In the genomic region with DNA sequence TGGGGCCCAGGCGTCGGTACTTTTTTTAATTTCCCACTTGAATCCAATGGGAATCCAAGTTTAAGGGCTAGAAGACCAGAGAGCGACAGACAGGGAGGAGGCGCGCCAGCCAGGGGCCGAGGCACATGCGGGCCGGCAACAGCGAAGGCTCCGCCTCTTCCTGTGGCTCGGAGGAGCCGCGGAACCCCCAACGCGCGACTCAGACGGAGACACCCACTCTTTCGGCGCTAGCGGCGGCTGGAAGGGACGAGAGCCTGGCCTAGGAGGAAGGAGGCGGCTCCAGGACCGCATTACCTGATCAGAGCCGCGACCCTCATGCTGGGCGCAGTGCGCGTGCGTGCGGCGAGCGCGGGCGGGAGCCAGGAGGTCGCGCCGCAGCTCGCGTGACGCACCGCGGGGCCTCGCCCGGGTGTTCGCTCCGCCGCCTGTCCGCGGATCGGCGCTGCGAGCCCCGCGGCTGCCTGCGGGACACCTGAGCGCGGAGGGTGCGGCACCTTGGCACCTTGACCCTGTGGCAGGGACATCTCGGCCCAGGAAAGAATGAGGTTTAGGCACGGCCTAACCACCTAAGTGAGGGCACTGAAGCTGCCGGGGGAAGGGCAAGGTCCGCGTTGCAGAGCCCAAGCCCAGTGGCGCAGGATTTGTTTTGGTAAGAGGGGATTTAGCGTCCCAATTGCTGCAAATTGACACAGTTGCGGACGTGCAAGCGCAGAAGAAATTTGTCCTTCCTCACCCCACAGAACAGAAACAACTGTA, we compare ENCODE assay signal across 8 cellular contexts. TPM values are rescaled to one million over a fixed set of nuclear protein-coding genes. Genes with fewer than 3 reads are reported as not detected.
DNase-seq lines count a peak whose midpoint lies in the region; ATAC-seq and TF ChIP-seq lines count a peak whose summit lies in the region.

A gene with protein sequence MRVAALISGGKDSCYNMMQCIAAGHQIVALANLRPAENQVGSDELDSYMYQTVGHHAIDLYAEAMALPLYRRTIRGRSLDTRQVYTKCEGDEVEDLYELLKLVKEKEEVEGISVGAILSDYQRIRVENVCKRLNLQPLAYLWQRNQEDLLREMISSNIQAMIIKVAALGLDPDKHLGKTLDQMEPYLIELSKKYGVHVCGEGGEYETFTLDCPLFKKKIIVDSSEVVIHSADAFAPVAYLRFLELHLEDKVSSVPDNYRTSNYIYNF (minus strand): TSS at position 341 of the 756 bp plus-strand sequence. CDS start 24 bp downstream, at position 317.

- no peaks in the 10 kb centered on the region for H3K9me3 ChIP-seq in HAP-1
- no peaks in the 10 kb centered on the region for H3K9me3 ChIP-seq in MG63
- no peaks in the 10 kb centered on the region for H3K9me3 ChIP-seq in SK-N-MC (ENCODE audit: low read depth, low read length)
- H3K9me3 ChIP-seq in thoracic aorta: no peaks in the 10 kb centered on the region

- H3K27ac ChIP-seq in SK-N-MC (peak within 1 kb of the TSS; percentile 96), thoracic aorta (peak within 1 kb of the TSS; percentile 95 to 98)

- H3K27me3 Mint-ChIP-seq in glutamatergic neuron (ENCODE audit: unreplicated experiment): no peaks in the 10 kb centered on the region
- no peaks in the 10 kb centered on the region for H3K27me3 Mint-ChIP-seq in osteocyte (ENCODE audit: unreplicated experiment)

- no peaks in the 10 kb centered on the region; the same call in 1 of the 2 replicates for H3K36me3 ChIP-seq in HAP-1 (replicated peaks)
- no peaks in the 10 kb centered on the region for H3K36me3 ChIP-seq in MG63
- no peaks in the 10 kb centered on the region for H3K36me3 ChIP-seq in SK-N-MC (ENCODE audit: insufficient read depth, low read length)
- no peaks in the 10 kb centered on the region for H3K36me3 ChIP-seq in thoracic aorta

- in situ Hi-C loops in HAP-1 (cut with MboI; ENCODE audit: low sequenced_read_pairs): loop anchor here (25.0 kb wide), 1 partner anchor 941 kb away; no protein-coding TSS in a partner anchor

- H3K9me3 Mint-ChIP-seq in glutamatergic neuron (ENCODE audit: unreplicated experiment) (peaks cover 10% of the 10 kb centered on the region), osteocyte (ENCODE audit: unreplicated experiment) (peaks cover 10% of the 10 kb centered on the region)

- ATAC-seq in thoracic aorta (ENCODE audit: insufficient number of reproducible peaks, low FRiP score, low read depth): peak; percentile 85

- H3K4me3 ChIP-seq in HAP-1: peak within 1 kb of the TSS; percentile 64
- H3K4me3 ChIP-seq in MG63: peak within 1 kb of the TSS; percentile 81
- H3K4me3 ChIP-seq in SK-N-MC: peak within 1 kb of the TSS; percentile 95
- H3K4me3 ChIP-seq in thoracic aorta: peak within 1 kb of the TSS; percentile 85

- H3K27me3 ChIP-seq in HAP-1 (ENCODE audit: low read depth) (no peaks in the 10 kb centered on the region), MG63 (no peaks in the 10 kb centered on the region), thoracic aorta (replicated peaks; ENCODE audit: insufficient read depth) (no peaks in the 10 kb centered on the region)

- H3K4me3 Mint-ChIP-seq in glutamatergic neuron (ENCODE audit: unreplicated experiment) (peak within 1 kb of the TSS; percentile 96), osteocyte (ENCODE audit: unreplicated experiment) (peak within 1 kb of the TSS; percentile 88)

- peak within 1 kb of the TSS; percentile 98 for H3K9ac ChIP-seq in SK-N-MC (ENCODE audit: insufficient read length)

- peak within 1 kb of the TSS; percentile 96 for H3K27ac Mint-ChIP-seq in glutamatergic neuron (ENCODE audit: unreplicated experiment)
- H3K27ac Mint-ChIP-seq in osteocyte (ENCODE audit: unreplicated experiment): peak within 1 kb of the TSS; percentile 97

- H3K4me1 ChIP-seq in HAP-1 (peaks cover 34% of the 10 kb centered on the region), thoracic aorta (ENCODE audit: control insufficient read depth in 1 of 2, low read depth in 2 of 2) (peaks cover 14 to 33% of the 10 kb centered on the region in 2 donors)

- DNase-seq in GM03348 (ENCODE audit: low spot score) (peak; percentile 87), HAP-1 (ENCODE audit: low spot score in 2 of 2) (peak; percentile 81 to 85), MG63 (peak; percentile 85), SK-N-MC (ENCODE audit: low read depth, low spot score) (no peak), glutamatergic neuron (peak; percentile 84), osteocyte (ENCODE audit: extremely low spot score, unreplicated experiment) (peak; percentile 93), thoracic aorta (ENCODE audit: low spot score) (peak; percentile 52)
- peak; percentile 91 for DNase-seq in activated naive CD4-positive, alpha-beta T cell treated with anti-CD3 and anti-CD28 coated beads, Interleukin-2, amount 50 U/mL, for 16 hours

- H3K4me1 Mint-ChIP-seq in glutamatergic neuron (ENCODE audit: low read depth, unreplicated experiment): peaks cover 12% of the 10 kb centered on the region
- H3K4me1 Mint-ChIP-seq in osteocyte (ENCODE audit: unreplicated experiment): peaks cover 30% of the 10 kb centered on the region

- no peak for TF ChIP-seq CTCF in glutamatergic neuron (IDR thresholded peaks at IDR 0.05; ENCODE audit: partially characterized antibody, unreplicated experiment)
- peak; percentile 1 for TF ChIP-seq CTCF in osteocyte (IDR thresholded peaks at IDR 0.05)
- no peak for TF ChIP-seq CTCF in thoracic aorta (IDR thresholded peaks at IDR 0.05)

- H3K36me3 Mint-ChIP-seq in glutamatergic neuron (ENCODE audit: unreplicated experiment): no peaks in the 10 kb centered on the region
- peaks cover 14% of the 10 kb centered on the region for H3K36me3 Mint-ChIP-seq in osteocyte (ENCODE audit: unreplicated experiment)

RNA-seq across cellular contexts. Expression of the gene that starts here (rescaled TPM):
- 13.8 and 23.2 TPM in 2 replicates for total RNA-seq in MG63 (2014; rRNA removed; shearing (Covaris generic); ENCODE audit: low replicate concordance)
- total RNA-seq in glutamatergic neuron (ENCODE audit: unreplicated experiment) (14.2 TPM), osteocyte (14.3 and 15.8 TPM in 2 replicates), thoracic aorta (10 to 100 TPM; 11.5 to 34.8 TPM)
